ENCODE assay signal across 21 cellular contexts in the genomic region with DNA sequence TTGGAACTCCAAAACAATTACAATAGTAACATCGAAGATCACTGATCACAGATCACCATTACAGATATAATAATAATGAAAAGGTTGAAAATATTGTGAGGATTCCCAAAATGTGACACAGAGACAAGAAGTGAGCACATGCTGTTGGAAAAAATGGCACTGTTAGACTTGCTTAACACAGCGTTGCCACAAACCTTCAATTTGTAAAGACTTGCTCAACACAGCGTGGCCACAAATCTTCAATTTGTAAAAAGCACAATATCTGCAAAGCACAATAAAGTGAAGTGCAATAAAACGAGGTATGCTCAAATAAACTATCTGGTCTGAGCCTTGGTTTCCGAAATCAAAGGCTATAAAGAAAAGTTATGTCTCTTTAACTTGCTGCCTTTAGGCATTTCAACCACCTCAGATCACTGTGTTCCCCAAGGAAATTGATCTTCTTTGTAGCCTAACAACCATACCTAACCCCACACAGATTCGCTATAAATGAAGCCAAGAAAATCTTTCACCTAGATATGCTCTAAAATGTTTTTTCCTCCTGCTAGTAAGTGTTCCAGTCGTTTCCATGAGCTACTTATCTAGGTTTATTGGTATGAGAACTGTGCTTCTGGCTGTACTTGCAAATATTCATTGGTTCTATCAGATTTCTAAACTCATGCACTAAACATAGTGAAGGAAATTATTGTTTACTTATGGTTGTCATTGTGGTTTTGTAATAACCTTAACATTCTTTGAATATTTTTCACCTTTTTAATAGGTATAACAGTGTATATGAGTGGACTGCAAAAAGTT. TPM values are rescaled to one million over a fixed set of nuclear protein-coding genes. Genes with fewer than 3 reads are reported as not detected.
DNase-seq lines count a peak whose midpoint lies in the region; ATAC-seq, FAIRE-seq and TF ChIP-seq lines count a peak whose summit lies in the region.
"Had no signal": no experiment of that assay in that cellular context is flagged by ENCODE, and none has a peak within 500 bp of the region (broad histone marks: within the 10 kb centered on the region; RNA-seq: fewer than 3 reads in every experiment).

No MANE protein-coding gene starts in this region.

- WGBS in HepG2 (ENCODE audit: low lambda C conversion rate), result 44% methylated on average over 7 of the region's 7 CpGs
- WGBS in right lobe of liver (ENCODE audit: insufficient coverage, low coverage, low lambda C conversion rate, missing lambda C conversion rate), result 80% methylated on average over 7 of the region's 7 CpGs
- 89 to 96% methylated on average over 4 to 6 of the region's 7 CpGs for WGBS in endodermal cell (ENCODE audit: insufficient coverage in 1 of 2, insufficient read length in 1 of 2), 2 experiments

- H3K27me3 ChIP-seq in HepG2 (ENCODE audit: control insufficient read depth in 1 of 2, insufficient read depth in 2 of 2, low read length in 2 of 2), result no peaks in the 10 kb centered on the region
- no peaks in the 10 kb centered on the region for H3K27me3 ChIP-seq in right lobe of liver
- H3K27me3 ChIP-seq in Loucy (ENCODE audit: insufficient read depth, low read length, poor library complexity, severe bottlenecking), result no peaks in the 10 kb centered on the region
- H3K27me3 ChIP-seq in endodermal cell (ENCODE audit: control insufficient read depth, insufficient read depth, low read length, poor library complexity, severe bottlenecking), result peaks cover 9% of the 10 kb centered on the region
- H3K27me3 ChIP-seq: adrenal gland had no signal

- H3K4me1 Mint-ChIP-seq in activated naive CD8-positive, alpha-beta T cell treated with anti-CD3 and anti-CD28 coated beads, Interleukin-2, amount 10 ng/mL, durations not matched to agents 7 days and 5 days, result peaks cover 22% of the 10 kb centered on the region
- H3K4me1 Mint-ChIP-seq in endodermal cell, result peaks cover 4% of the 10 kb centered on the region

- no TSS peak for BruUV-seq in HepG2 (replicated peaks; lab: Mats Ljungman, UMichigan)

- H3K4me3 Mint-ChIP-seq in activated naive CD8-positive, alpha-beta T cell treated with anti-CD3 and anti-CD28 coated beads, Interleukin-2, amount 10 ng/mL, durations not matched to agents 7 days and 5 days, result peak overlapping the region; percentile 65
- H3K4me3 Mint-ChIP-seq in endodermal cell, result no peak overlapping the region
- H3K4me3 Mint-ChIP-seq: activated T-cell treated with anti-CD3 and anti-CD28 coated beads, Interleukin-2, amount 50 U/mL, for 24 hours had no signal

- peaks cover 14% of the 10 kb centered on the region for H3K36me3 Mint-ChIP-seq in activated naive CD8-positive, alpha-beta T cell treated with anti-CD3 and anti-CD28 coated beads, Interleukin-2, amount 10 ng/mL, durations not matched to agents 7 days and 5 days
- H3K36me3 Mint-ChIP-seq in endodermal cell (ENCODE audit: low read depth), result no peaks in the 10 kb centered on the region

- H3K4me2 ChIP-seq in HepG2 (ENCODE audit: low read depth, low read length) (peak overlapping the region; percentile 52; the same call in 1 of the 2 replicates), Loucy (ENCODE audit: low read depth, low read length, poor library complexity, severe bottlenecking) (peak overlapping the region; percentile 69)

- TF ChIP-seq EP300 in HepG2 (IDR thresholded peaks at IDR 0.05; ENCODE audit: low read depth in 2 of 2, low read length in 2 of 2) (no peak), HepG2 (CRISPR knock-in tag; IDR thresholded peaks at IDR 0.05; ENCODE audit: borderline replicate concordance) (no peak)

- H3K9me3 ChIP-seq in HepG2 (ENCODE audit: low read length), result no peaks in the 10 kb centered on the region
- H3K9me3 ChIP-seq in right lobe of liver, result no peaks in the 10 kb centered on the region
- H3K9me3 ChIP-seq in Loucy (ENCODE audit: insufficient read depth, low read depth, low read length), result no peaks in the 10 kb centered on the region
- H3K9me3 ChIP-seq in endodermal cell (ENCODE audit: control insufficient read depth, low read length), result no peaks in the 10 kb centered on the region
- H3K9me3 ChIP-seq: adrenal gland, left ventricle myocardium inferior had no signal

- CTCF ChIA-PET in HepG2 (lab: Yijun Ruan, JAX; ENCODE audit: low intra/inter-chr PET ratio, low total read pairs), result no interaction called here

- H3K9me2 ChIP-seq in Loucy (replicated peaks; ENCODE audit: low read depth, low read length), result no peaks in the 10 kb centered on the region

- H4K20me1 ChIP-seq in HepG2 (ENCODE audit: insufficient read depth, low read length), result no peaks in the 10 kb centered on the region
- no peaks in the 10 kb centered on the region for H4K20me1 ChIP-seq in Loucy (ENCODE audit: insufficient read depth, low read length, poor library complexity, severe bottlenecking)

- H3K79me2 ChIP-seq in HepG2 (ENCODE audit: insufficient read depth, low read length) (no peaks in the 10 kb centered on the region), Loucy (ENCODE audit: insufficient read depth, low read length) (no peaks in the 10 kb centered on the region)

- TF ChIP-seq CTCF in HepG2 (CRISPR knock-in tag; IDR thresholded peaks at IDR 0.05) (no peak), right lobe of liver (IDR thresholded peaks at IDR 0.05) (no peak), Loucy (conservative IDR thresholded peaks at IDR 0.05; ENCODE audit: low read length) (no peak), endodermal cell (conservative IDR thresholded peaks at IDR 0.05) (no peak)

- TF ChIP-seq POLR2A in HepG2 (IDR thresholded peaks at IDR 0.05; ENCODE audit: insufficient read depth in 1 of 2, low read depth in 2 of 2, low read length in 2 of 2) (no peak), right lobe of liver (IDR thresholded peaks at IDR 0.05) (no peak)

- no peak for TF ChIP-seq RAD21 in HepG2 (CRISPR knock-in tag; IDR thresholded peaks at IDR 0.05)

- FAIRE-seq in HepG2 (lab: Jason Lieb, UNC), result no peak

- H2AFZ ChIP-seq in HepG2 (ENCODE audit: low read length), result peak overlapping the region; percentile 28
- H2AFZ ChIP-seq in Loucy (ENCODE audit: low read length), result peak overlapping the region; percentile 83

- ATAC-seq in HepG2, result no peak
- ATAC-seq in right lobe of liver, result no peak
- ATAC-seq in activated naive CD8-positive, alpha-beta T cell treated with anti-CD3 and anti-CD28 coated beads, Interleukin-2, amount 10 ng/mL, durations not matched to agents 7 days and 5 days (ENCODE audit: low read depth), result no peak
- ATAC-seq in HG02885 (IDR thresholded peaks at IDR 0.05; ENCODE audit: poor library complexity, unreplicated experiment), result no peak
- no peak for ATAC-seq in GM19023 (IDR thresholded peaks at IDR 0.05; ENCODE audit: unreplicated experiment)
- no peak for ATAC-seq in GM21526 (IDR thresholded peaks at IDR 0.05; ENCODE audit: low FRiP score, unreplicated experiment)
- ATAC-seq: foreskin keratinocyte had no signal

- H3K27ac ChIP-seq in HepG2 (ENCODE audit: extremely low read length, insufficient read depth, low read length), result no peak overlapping the region
- no peak overlapping the region for H3K27ac ChIP-seq in right lobe of liver
- no peak overlapping the region for H3K27ac ChIP-seq in endodermal cell (ENCODE audit: low read depth, low read length)
- H3K27ac ChIP-seq: adrenal gland, foreskin keratinocyte had no signal

- DNase-seq in HepG2 (ENCODE audit: low spot score) (no peak), right lobe of liver (no peak), endodermal cell (no peak)
- no peak for DNase-seq in activated naive CD8-positive, alpha-beta T cell treated with anti-CD3 and anti-CD28 coated beads, Interleukin-2, amount 10 ng/mL, durations not matched to agents 7 days and 5 days
- DNase-seq: activated CD4-positive, alpha-beta T cell treated with anti-CD3 and anti-CD28 coated beads for 48 hours; activated T-cell treated with anti-CD3 and anti-CD28 coated beads, Interleukin-2, amount 50 U/mL, for 24 hours; adrenal gland; cerebellar nuclear complex; DMS 273 treated with DMSO at 0.1 percent for 48 hours; foreskin keratinocyte; HCEC 1CT; left ventricle myocardium inferior; NCI-H2171 treated with DMSO at 0.1 percent for 48 hours; Right ventricle myocardium superior; stimulated activated CD4-positive, alpha-beta T cell treated with anti-CD3 and anti-CD28 coated beads, Interleukin-4, amount 100 ng/mL, for 24 hours; stimulated activated CD8-positive, alpha-beta memory T cell treated with anti-CD3 and anti-CD28 coated beads, Interleukin-4, amount 100 ng/mL, for 48 hours; T-helper 9 cell had no signal

- H3K4me3 ChIP-seq in HepG2 (replicated peaks in 1 of 3; ENCODE audit: insufficient read depth in 1 of 3, low read depth in 2 of 3, low read length in 3 of 3) (no peak overlapping the region), right lobe of liver (no peak overlapping the region), Loucy (ENCODE audit: low read length, poor library complexity, severe bottlenecking) (peak overlapping the region; percentile 51), endodermal cell (ENCODE audit: low read length) (no peak overlapping the region)
- H3K4me3 ChIP-seq: adrenal gland, left ventricle myocardium inferior had no signal

- intact Hi-C loops in HepG2 (cut with micrococcal nuclease; ENCODE audit: unreplicated experiment), result no loop called here
- intact Hi-C loops in right lobe of liver (cut with DNase I), result no loop called here

- H3K9me3 Mint-ChIP-seq in activated naive CD8-positive, alpha-beta T cell treated with anti-CD3 and anti-CD28 coated beads, Interleukin-2, amount 10 ng/mL, durations not matched to agents 7 days and 5 days, result peaks cover 11% of the 10 kb centered on the region
- H3K9me3 Mint-ChIP-seq in endodermal cell, result peaks cover under 1% of the 10 kb centered on the region

- H3K9ac ChIP-seq in HepG2 (ENCODE audit: insufficient read depth, low read depth, low read length) (no peak overlapping the region), Loucy (ENCODE audit: low read depth, low read length, poor library complexity, severe bottlenecking) (peak overlapping the region; percentile 24), endodermal cell (ENCODE audit: extremely low read depth, low read length, poor library complexity, severe bottlenecking) (no peak overlapping the region)

- peaks cover 6% of the 10 kb centered on the region; the same call in 1 of the 2 replicates for H3K4me1 ChIP-seq in HepG2 (ENCODE audit: insufficient read depth, low read length)
- peaks cover 0 to 7% (median 3%) of the 10 kb centered on the region in 4 donors for H3K4me1 ChIP-seq in right lobe of liver
- H3K4me1 ChIP-seq in Loucy (ENCODE audit: insufficient read depth, low read length, poor library complexity, severe bottlenecking), result peaks cover 14% of the 10 kb centered on the region
- no peaks in the 10 kb centered on the region for H3K4me1 ChIP-seq in endodermal cell (ENCODE audit: control insufficient read depth, insufficient read depth, low read length)
- H3K4me1 ChIP-seq: foreskin keratinocyte, left ventricle myocardium inferior had no signal

- H3F3A ChIP-seq in Loucy (ENCODE audit: low read depth), result no peaks in the 10 kb centered on the region

- in situ Hi-C loops in HepG2 (cut with HindIII; ENCODE audit: extremely low pct_ligation_motif_present, low pct_unique_long_range_greater_than_20kb), result no loop called here

- no peaks in the 10 kb centered on the region for H3K36me3 ChIP-seq in HepG2 (replicated peaks in 1 of 2; ENCODE audit: control insufficient read depth in 1 of 2, insufficient read depth in 2 of 2, low read length in 2 of 2)
- no peaks in the 10 kb centered on the region for H3K36me3 ChIP-seq in right lobe of liver
- no peaks in the 10 kb centered on the region for H3K36me3 ChIP-seq in Loucy (ENCODE audit: insufficient read depth, low read length)
- no peaks in the 10 kb centered on the region for H3K36me3 ChIP-seq in endodermal cell (ENCODE audit: control insufficient read depth, insufficient read depth, low read length)
- H3K36me3 ChIP-seq: adrenal gland, left ventricle myocardium inferior had no signal

- no peaks in the 10 kb centered on the region for H3K27me3 Mint-ChIP-seq in activated naive CD8-positive, alpha-beta T cell treated with anti-CD3 and anti-CD28 coated beads, Interleukin-2, amount 10 ng/mL, durations not matched to agents 7 days and 5 days
- H3K27me3 Mint-ChIP-seq in endodermal cell (ENCODE audit: insufficient read depth), result peaks cover 8% of the 10 kb centered on the region
- H3K27me3 Mint-ChIP-seq: activated T-cell treated with anti-CD3 and anti-CD28 coated beads, Interleukin-2, amount 50 U/mL, for 24 hours had no signal

- POLR2A ChIA-PET in HepG2 (lab: Yijun Ruan, JAX), result interaction anchor here (0.7 to 1.2 kb wide), 2 partner anchors 14 to 24 kb away, joined by 3 to 4 read pairs; no protein-coding TSS in a partner anchor
- POLR2A ChIA-PET in activated naive CD8-positive, alpha-beta T cell treated with anti-CD3 and anti-CD28 coated beads, Interleukin-2, amount 10 ng/mL, durations not matched to agents 7 days and 5 days (lab: Charles Lee), result interaction anchor here (1.1 to 2.0 kb wide), 2 partner anchors 8 to 10 kb away, joined by 3 to 9 read pairs; no protein-coding TSS in a partner anchor

- H3K27ac Mint-ChIP-seq in activated naive CD8-positive, alpha-beta T cell treated with anti-CD3 and anti-CD28 coated beads, Interleukin-2, amount 10 ng/mL, durations not matched to agents 7 days and 5 days, result peak overlapping the region; percentile 90
- no peak overlapping the region for H3K27ac Mint-ChIP-seq in endodermal cell

RNA-seq across cellular contexts. Expression of a gene that starts 13.1 kb away (rescaled TPM):
- total RNA-seq in HepG2 (2016; rRNA removed; fragmentation: Illumina TruSeq; extraction: Trizol), result 48.3 and 51.0 TPM in 2 replicates
- total RNA-seq in HepG2 (2016; cell fraction: cytosol; rRNA removed; fragmentation: Illumina TruSeq; extraction: Trizol; ENCODE audit: low read depth), result 19.6 and 21.6 TPM in 2 replicates
- 47.1 and 49.5 TPM in 2 replicates for total RNA-seq in HepG2 (2016; cell fraction: insoluble cytoplasmic fraction; rRNA removed; fragmentation: Illumina TruSeq; extraction: Trizol)
- 45.9 and 50.5 TPM in 2 replicates for total RNA-seq in HepG2 (2016; cell fraction: membrane; rRNA removed; fragmentation: Illumina TruSeq; extraction: Trizol)
- total RNA-seq in HepG2 (2016; cell fraction: nucleus; rRNA removed; fragmentation: Illumina TruSeq; extraction: Trizol), result 43.8 and 48.5 TPM in 2 replicates
- polyA plus RNA-seq in HepG2 (2011; rRNA removed), result 11.7 and 12.1 TPM in 2 replicates
- polyA plus RNA-seq in HepG2 (2011; cell fraction: cytosol; rRNA removed), result 7.8 and 9.8 TPM in 2 replicates
- polyA plus RNA-seq in HepG2 (2011; cell fraction: nucleus; rRNA removed), result 6.5 and 10.8 TPM in 2 replicates
- polyA plus RNA-seq in HepG2 (2012), result 12.6 and 14.0 TPM in 2 replicates
- 5.8 and 6.0 TPM in 2 replicates for polyA plus RNA-seq in HepG2 (2016; cell fraction: cytosol; fragmentation: Illumina TruSeq; extraction: Trizol; ENCODE audit: low read depth)
- polyA plus RNA-seq in HepG2 (2016; cell fraction: insoluble cytoplasmic fraction; fragmentation: Illumina TruSeq; extraction: Trizol; ENCODE audit: low read depth), result 29.0 and 32.3 TPM in 2 replicates
- 17.2 and 17.5 TPM in 2 replicates for polyA plus RNA-seq in HepG2 (2016; cell fraction: membrane; fragmentation: Illumina TruSeq; extraction: Trizol; ENCODE audit: low read depth)
- 35.8 and 40.8 TPM in 2 replicates for polyA plus RNA-seq in HepG2 (2016; cell fraction: nucleus; fragmentation: Illumina TruSeq; extraction: Trizol; ENCODE audit: insufficient read depth, low read depth)
- polyA minus RNA-seq in HepG2 (2011; rRNA and poly(A)+ RNA removed; ENCODE audit: low replicate concordance), result 12.2 and 16.2 TPM in 2 replicates
- polyA minus RNA-seq in HepG2 (2011; cell fraction: cytosol; rRNA and poly(A)+ RNA removed), result 31.7 and 37.7 TPM in 2 replicates
- 32.2 and 34.1 TPM in 2 replicates for polyA minus RNA-seq in HepG2 (2011; cell fraction: nucleus; rRNA and poly(A)+ RNA removed)
- 100 to 1,000 TPM in 1 of 6 experiments, 10 to 100 TPM in 5; 32.0 to 141 (median 55.7) TPM for total RNA-seq in right lobe of liver
- total RNA-seq in activated naive CD8-positive, alpha-beta T cell treated with anti-CD3 and anti-CD28 coated beads, Interleukin-2, amount 10 ng/mL, durations not matched to agents 7 days and 5 days, result 10 to 100 TPM; 45.5 to 47.4 TPM
- 10 to 100 TPM; 57.0 to 66.9 TPM for total RNA-seq in endodermal cell
- 10.2 TPM for polyA plus RNA-seq in endodermal cell (2013, experiment 1 of 2)
- polyA plus RNA-seq in endodermal cell (2013, experiment 2 of 2), result 12.3 TPM
